Comparison of ENCODE assay signal across 22 cellular contexts in genomic region chr12:121202407-121203355, GRCh38. TPM values are rescaled to one million over a fixed set of nuclear protein-coding genes. Genes with fewer than 3 reads are reported as not detected.
DNase-seq lines count a peak whose midpoint lies in the region; ATAC-seq and TF ChIP-seq lines count a peak whose summit lies in the region.
"Had no signal": no experiment of that assay in that cellular context is flagged by ENCODE, and none has a peak within 500 bp of the region (broad histone marks: within the 10 kb centered on the region; RNA-seq: fewer than 3 reads in every experiment).

No MANE protein-coding gene starts in this region.

- H3K27ac Mint-ChIP-seq in natural killer cell = no peak overlapping the region
- H3K27ac Mint-ChIP-seq: activated naive CD4-positive, alpha-beta T cell treated with anti-CD3 and anti-CD28 coated beads for 36 hours had no signal

- no peaks in the 10 kb centered on the region for H3K4me1 ChIP-seq in MM.1S (ENCODE audit: low read length)
- H3K4me1 ChIP-seq: esophagus squamous epithelium, uterus had no signal

- no peak overlapping the region for H3K4me3 Mint-ChIP-seq in natural killer cell
- H3K4me3 Mint-ChIP-seq: activated naive CD4-positive, alpha-beta T cell treated with anti-CD3 and anti-CD28 coated beads for 36 hours; central memory CD8-positive, alpha-beta T cell had no signal

- TF ChIP-seq CTCF in natural killer cell (IDR thresholded peaks at IDR 0.05) (no peak), MM.1S (IDR thresholded peaks at IDR 0.05; ENCODE audit: low read length) (no peak)

- no peak overlapping the region for H2AFZ ChIP-seq in MM.1S (ENCODE audit: low read length)

- H3K27ac ChIP-seq in MM.1S (ENCODE audit: low read length) = no peak overlapping the region
- H3K27ac ChIP-seq: C4-2B, esophagus squamous epithelium, HL-60, left lung, uterus had no signal

- no peaks in the 10 kb centered on the region for H3K9me2 ChIP-seq in MM.1S (replicated peaks; ENCODE audit: insufficient read depth, low read length)

- H3K9me3 Mint-ChIP-seq in natural killer cell = no peaks in the 10 kb centered on the region
- H3K9me3 Mint-ChIP-seq: activated naive CD4-positive, alpha-beta T cell treated with anti-CD3 and anti-CD28 coated beads for 36 hours; central memory CD8-positive, alpha-beta T cell had no signal

- ATAC-seq in Right ventricle myocardium superior (ENCODE audit: poor library complexity) (peak; percentile 62), left cardiac atrium (no peak), natural killer cell (no peak), GM18505 (IDR thresholded peaks at IDR 0.05; ENCODE audit: unreplicated experiment) (no peak)
- ATAC-seq: left lung, mucosa of descending colon had no signal

- H3K79me2 ChIP-seq in MM.1S (ENCODE audit: low read length) = no peaks in the 10 kb centered on the region

- H3K36me3 Mint-ChIP-seq in natural killer cell = no peaks in the 10 kb centered on the region

- H3K36me3 ChIP-seq in MM.1S (replicated peaks; ENCODE audit: insufficient read depth, low read length) = no peaks in the 10 kb centered on the region
- H3K36me3 ChIP-seq: esophagus squamous epithelium, left lung, uterus had no signal

- H3K27me3 Mint-ChIP-seq in natural killer cell (ENCODE audit: low read depth in 2 of 2) = peaks cover 0 to 2% of the 10 kb centered on the region in 2 donors
- H3K27me3 Mint-ChIP-seq: central memory CD8-positive, alpha-beta T cell had no signal

- no peaks in the 10 kb centered on the region for H3K9me3 ChIP-seq in MM.1S (replicated peaks; ENCODE audit: insufficient read depth, low read length)
- H3K9me3 ChIP-seq: esophagus squamous epithelium, left lung, mucosa of descending colon, uterus had no signal

- intact Hi-C loops in Right ventricle myocardium superior (cut with DNase I) = no loop called here
- intact Hi-C loops in left cardiac atrium (cut with DNase I) = no loop called here
- intact Hi-C loops in natural killer cell (cut with micrococcal nuclease) = no loop called here

- no peak overlapping the region for H3K4me2 ChIP-seq in MM.1S (ENCODE audit: low read depth, low read length)

- H3K4me1 Mint-ChIP-seq in natural killer cell = peaks cover 0 to 5% of the 10 kb centered on the region in 2 donors
- H3K4me1 Mint-ChIP-seq: central memory CD8-positive, alpha-beta T cell had no signal

- TF ChIP-seq POLR2A in GM18505 (IDR thresholded peaks at IDR 0.05; ENCODE audit: borderline replicate concordance, extremely low read depth, insufficient read depth, insufficient read length) = no peak

- H3F3A ChIP-seq in MM.1S (ENCODE audit: insufficient read depth, low read length) = no peaks in the 10 kb centered on the region

- H3K27me3 ChIP-seq in MM.1S (replicated peaks; ENCODE audit: insufficient read depth, low read length) = no peaks in the 10 kb centered on the region
- H3K27me3 ChIP-seq: esophagus squamous epithelium, left lung, uterus had no signal

- H3K4me3 ChIP-seq in MM.1S (ENCODE audit: low read length) = no peak overlapping the region
- H3K4me3 ChIP-seq: esophagus squamous epithelium, left lung, mucosa of descending colon, uterus had no signal

- H4K20me1 ChIP-seq in MM.1S (ENCODE audit: insufficient read depth, low read length) = no peaks in the 10 kb centered on the region

- DNase-seq in Right ventricle myocardium superior = no peak
- no peak for DNase-seq in left cardiac atrium
- peak; percentile 73 for DNase-seq in NCI-H2081 treated with DMSO at 0.1 percent for 48 hours (lab: John Stamatoyannopoulos, UW)
- DNase-seq in T1000 (lab: John Stamatoyannopoulos, UW) = peak; percentile 20
- peak; percentile 51 for DNase-seq in superior temporal gyrus (ENCODE audit: extremely low spot score)
- no peak for DNase-seq in natural killer cell
- DNase-seq in MM.1S = no peak
- DNase-seq: ACHN; activated CD4-positive, alpha-beta T cell treated with anti-CD3 and anti-CD28 coated beads, Interleukin-2, amount 50 U/mL, for 48 hours; activated naive CD4-positive, alpha-beta T cell treated with anti-CD3 and anti-CD28 coated beads for 36 hours; anterior cingulate cortex; esophagus squamous epithelium; HCEC 1CT; left lung; mucosa of descending colon; NCI-H2171; T-helper 1 cell; uterus had no signal

- H3K9ac ChIP-seq in MM.1S (ENCODE audit: low read length) = no peak overlapping the region

RNA-seq across cellular contexts. Expression of gene P2RX4, which starts 7.2 kb away (rescaled TPM):
- total RNA-seq in Right ventricle myocardium superior (7.4 TPM), left cardiac atrium (10 to 100 TPM; 10.1 to 11.7 TPM), natural killer cell (10 to 100 TPM; 34.8 to 39.3 (median 38.2) TPM)

Comparison
In these comparisons a context has a peak if more than half of its experiments do, and no peak if none do; other contexts are left out.
1. DNase-seq: peak in NCI-H2081 treated with DMSO at 0.1 percent for 48 hours (single experiment), T1000 (single experiment) and superior temporal gyrus (single experiment); none in Right ventricle myocardium superior (single experiment), left cardiac atrium (single experiment), natural killer cell (single experiment) and MM.1S (single experiment).